Comparison of ENCODE assay signal across 15 cellular contexts in the genomic region with DNA sequence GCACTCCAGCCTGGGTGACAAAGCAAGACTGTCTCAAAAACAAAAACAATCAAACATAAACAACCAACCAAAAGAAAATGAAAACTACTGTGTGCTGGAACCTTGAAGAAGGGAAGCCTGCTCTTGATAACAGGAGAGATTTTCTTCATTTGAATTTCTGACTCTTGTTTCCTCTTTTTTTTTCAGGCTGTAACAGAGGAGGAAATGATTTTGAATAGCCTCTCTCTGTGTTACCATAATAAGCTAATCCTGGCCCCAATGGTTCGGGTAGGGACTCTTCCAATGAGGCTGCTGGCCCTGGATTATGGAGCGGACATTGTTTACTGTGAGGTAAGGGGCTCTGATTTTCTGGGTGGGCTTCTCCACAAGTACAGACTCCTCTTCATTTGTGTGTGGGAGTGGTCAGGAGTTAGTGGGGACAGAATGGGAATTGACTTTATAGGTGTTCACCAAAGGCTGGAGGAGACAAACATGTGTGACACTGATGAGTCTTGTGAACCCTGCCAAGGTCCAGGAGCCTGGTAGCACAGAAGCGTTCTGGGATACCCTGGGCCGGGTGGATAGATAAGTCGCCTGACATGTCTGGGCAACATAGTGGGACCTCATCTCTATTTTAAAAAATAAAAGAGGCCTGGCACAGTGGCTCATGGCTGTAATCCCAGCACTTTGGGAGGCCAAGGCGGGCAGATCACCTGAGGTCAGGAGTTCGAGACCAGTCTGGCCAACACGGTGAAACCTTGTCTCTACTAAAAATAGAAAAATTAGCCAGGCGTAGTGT. TPM values are rescaled to one million over a fixed set of nuclear protein-coding genes. Genes with fewer than 3 reads are reported as not detected.
DNase-seq lines count a peak whose midpoint lies in the region; ATAC-seq, FAIRE-seq and TF ChIP-seq lines count a peak whose summit lies in the region.
"Had no signal": no experiment of that assay in that cellular context is flagged by ENCODE, and none has a peak within 500 bp of the region (broad histone marks: within the 10 kb centered on the region; RNA-seq: fewer than 3 reads in every experiment).

No MANE protein-coding gene starts in this region.

- in situ Hi-C loops in GM12878 (cut with MboI), result no loop called here
- in situ Hi-C loops in mammary epithelial cell (cut with MboI; ENCODE audit: low sequenced_read_pairs in 2 of 2), result no loop called here

- TF ChIP-seq POLR2A in GM12878 (IDR thresholded peaks at IDR 0.05; ENCODE audit: low read depth, low read length), result no peak

- DNase-seq in activated CD8-positive, alpha-beta T cell treated with anti-CD3 and anti-CD28 coated beads, Interleukin-2, amount 10 ng/mL, durations not matched to agents 7 days and 5 days, result no peak
- DNase-seq in activated CD8-positive, alpha-beta T cell treated with anti-CD3 and anti-CD28 coated beads for 36 hours, result no peak
- peak; percentile 21 for DNase-seq in GM12878 (ENCODE audit: low read depth, low spot score)
- no peak for DNase-seq in inferior parietal cortex (ENCODE audit: extremely low spot score)
- DNase-seq in mammary epithelial cell, result no peak
- DNase-seq in activated naive CD4-positive, alpha-beta T cell treated with Interleukin-2 at 50 U/mL for 16 hours, result no peak
- DNase-seq: activated gamma-delta T cell treated with Interleukin-2 at 50 U/mL for 16 hours, DMS153, NCI-H1694 treated with DMSO at 0.1 percent for 48 hours, NCI-H69 had no signal

- intact Hi-C loops in activated CD8-positive, alpha-beta T cell treated with anti-CD3 and anti-CD28 coated beads for 36 hours (cut with micrococcal nuclease), result no loop called here
- intact Hi-C loops in GM12878 (cut with micrococcal nuclease; ENCODE audit: unreplicated experiment), result no loop called here
- intact Hi-C loops in mammary epithelial cell (cut with micrococcal nuclease), result no loop called here

- H3K27me3 ChIP-seq in GM12878 (replicated peaks in 1 of 2; ENCODE audit: control insufficient read depth in 2 of 2, insufficient read depth in 2 of 2, low read length in 1 of 2) (no peaks in the 10 kb centered on the region), skeletal muscle tissue (ENCODE audit: control insufficient read depth in 3 of 3, insufficient read depth in 3 of 3, low read length in 3 of 3) (no peaks in the 10 kb centered on the region), mammary epithelial cell (ENCODE audit: insufficient read depth, low read length) (no peaks in the 10 kb centered on the region)

- SMC1A ChIA-PET in GM12878 (lab: Charles Lee; ENCODE audit: uncharacterized antibody, unreplicated experiment), result interaction anchor here (1.1 to 1.8 kb wide), 4 partner anchors 10 to 68 kb away, joined by 3 to 9 read pairs (median 4); partner anchors contain the start of gene DUS2

- H3K9me3 ChIP-seq in GM12878 (replicated peaks; ENCODE audit: control insufficient read depth, insufficient read depth, low read length), result no peaks in the 10 kb centered on the region
- no peaks in the 10 kb centered on the region for H3K9me3 ChIP-seq in skeletal muscle tissue (ENCODE audit: control insufficient read depth in 3 of 3, low read length in 3 of 3)
- no peaks in the 10 kb centered on the region for H3K9me3 ChIP-seq in mammary epithelial cell (replicated peaks; ENCODE audit: insufficient read depth, low read length)

- peak overlapping the region; percentile 93 for H3K4me2 ChIP-seq in GM12878 (ENCODE audit: control insufficient read depth, insufficient read depth)
- no peak overlapping the region for H3K4me2 ChIP-seq in mammary epithelial cell (ENCODE audit: insufficient read depth, low read depth, low read length)

- 7% methylated on average over 9 of the region's 9 CpGs for WGBS in GM12878 (ENCODE audit: insufficient coverage, insufficient replicate concordance, low lambda C conversion rate, missing lambda C conversion rate)
- WGBS in mammary epithelial cell (ENCODE audit: low coverage, missing lambda C conversion rate), result 93% methylated on average over 8 of the region's 9 CpGs

- H4K20me1 ChIP-seq in GM12878 (ENCODE audit: control insufficient read depth, insufficient read depth) (no peaks in the 10 kb centered on the region), mammary epithelial cell (ENCODE audit: insufficient read depth, low read length) (no peaks in the 10 kb centered on the region)

- TF ChIP-seq EP300 in GM12878 (IDR thresholded peaks at IDR 0.05; ENCODE audit: borderline replicate concordance in 1 of 2, control insufficient read depth in 1 of 2, low read depth in 2 of 2, low read length in 2 of 2), result no peak

- dilution Hi-C loops in mammary epithelial cell (cut with HindIII; ENCODE audit: low sequenced_read_pairs), result no loop called here

- BruUV-seq in GM12878 (replicated peaks; lab: Mats Ljungman, UMichigan) (no TSS peak), mammary epithelial cell (replicated peaks; lab: Mats Ljungman, UMichigan) (no TSS peak)

- POLR2A ChIA-PET in activated CD8-positive, alpha-beta T cell treated with anti-CD3 and anti-CD28 coated beads, Interleukin-2, amount 10 ng/mL, durations not matched to agents 7 days and 5 days (lab: Charles Lee), result interaction anchor here (1.3 kb wide), 1 partner anchor 15 kb away, joined by 5 read pairs; the partner anchor contains the start of genes DDX28 and DUS2
- POLR2A ChIA-PET in activated CD8-positive, alpha-beta T cell treated with anti-CD3 and anti-CD28 coated beads for 36 hours (lab: Charles Lee), result no interaction called here
- POLR2A ChIA-PET in GM12878 (lab: Charles Lee), result interaction anchor here (0.6 to 0.7 kb wide), 3 partner anchors 37 to 527 kb away, joined by 3 to 4 read pairs (median 3); no protein-coding TSS in a partner anchor

- FAIRE-seq in GM12878 (lab: Jason Lieb, UNC), result no peak

- H3K4me1 ChIP-seq in GM12878 (ENCODE audit: control insufficient read depth, insufficient read depth, low read length) (peaks cover 17% of the 10 kb centered on the region), skeletal muscle tissue (ENCODE audit: control insufficient read depth in 3 of 3, insufficient read depth in 3 of 3, low read length in 3 of 3) (peaks cover 4 to 10% (median 6%) of the 10 kb centered on the region in 3 donors), mammary epithelial cell (ENCODE audit: insufficient read depth, low read length) (no peaks in the 10 kb centered on the region)

- H3K27me3 Mint-ChIP-seq in activated CD8-positive, alpha-beta T cell treated with anti-CD3 and anti-CD28 coated beads, Interleukin-2, amount 10 ng/mL, durations not matched to agents 7 days and 5 days (ENCODE audit: low read depth), result no peaks in the 10 kb centered on the region
- H3K27me3 Mint-ChIP-seq in activated CD8-positive, alpha-beta T cell treated with anti-CD3 and anti-CD28 coated beads for 36 hours, result no peaks in the 10 kb centered on the region
- H3K27me3 Mint-ChIP-seq in IgD-negative memory B cell, result no peaks in the 10 kb centered on the region

- H3K4me1 Mint-ChIP-seq in activated CD8-positive, alpha-beta T cell treated with anti-CD3 and anti-CD28 coated beads, Interleukin-2, amount 10 ng/mL, durations not matched to agents 7 days and 5 days (ENCODE audit: low read depth), result peaks cover 32% of the 10 kb centered on the region
- H3K4me1 Mint-ChIP-seq in activated CD8-positive, alpha-beta T cell treated with anti-CD3 and anti-CD28 coated beads for 36 hours (ENCODE audit: low read depth), result peaks cover 13% of the 10 kb centered on the region
- H3K4me1 Mint-ChIP-seq in IgD-negative memory B cell, result peaks cover 29 to 35% (median 31%) of the 10 kb centered on the region in 3 donors

- ATAC-seq in activated CD8-positive, alpha-beta T cell treated with anti-CD3 and anti-CD28 coated beads, Interleukin-2, amount 10 ng/mL, durations not matched to agents 7 days and 5 days, result no peak
- no peak for ATAC-seq in activated CD8-positive, alpha-beta T cell treated with anti-CD3 and anti-CD28 coated beads for 36 hours
- ATAC-seq in GM12878, result peak; percentile 62
- ATAC-seq: left lobe of liver had no signal

- TF ChIP-seq RAD21 in GM12878 (IDR thresholded peaks at IDR 0.05; ENCODE audit: insufficient read depth, low read depth, low read length), result no peak

- no peaks in the 10 kb centered on the region; the same call in 1 of the 2 replicates for H3K79me2 ChIP-seq in GM12878 (ENCODE audit: control insufficient read depth, insufficient read depth, low read length)
- H3K79me2 ChIP-seq in mammary epithelial cell (ENCODE audit: insufficient read depth, low read length), result no peaks in the 10 kb centered on the region

- H3K36me3 ChIP-seq in GM12878 (ENCODE audit: control insufficient read depth in 2 of 2, insufficient read depth in 2 of 2, low read length in 1 of 2) (peaks cover 0 to 1% of the 10 kb centered on the region in 2 experiments; a peak in 3 of 4 replicates), skeletal muscle tissue (ENCODE audit: control insufficient read depth in 3 of 3, insufficient read depth in 3 of 3, low read length in 3 of 3) (no peaks in the 10 kb centered on the region), mammary epithelial cell (ENCODE audit: insufficient read depth, low read length) (peaks cover 5% of the 10 kb centered on the region)

- H2AFZ ChIP-seq in GM12878 (ENCODE audit: control insufficient read depth, low read depth, low read length) (peak overlapping the region; percentile 75), mammary epithelial cell (ENCODE audit: low read depth, low read length) (no peak overlapping the region)

- no peaks in the 10 kb centered on the region for H3K9me3 Mint-ChIP-seq in activated CD8-positive, alpha-beta T cell treated with anti-CD3 and anti-CD28 coated beads, Interleukin-2, amount 10 ng/mL, durations not matched to agents 7 days and 5 days (ENCODE audit: insufficient read depth)
- H3K9me3 Mint-ChIP-seq in activated CD8-positive, alpha-beta T cell treated with anti-CD3 and anti-CD28 coated beads for 36 hours, result no peaks in the 10 kb centered on the region
- no peaks in the 10 kb centered on the region for H3K9me3 Mint-ChIP-seq in IgD-negative memory B cell

- CTCF ChIA-PET in activated CD8-positive, alpha-beta T cell treated with anti-CD3 and anti-CD28 coated beads, Interleukin-2, amount 10 ng/mL, durations not matched to agents 7 days and 5 days (lab: Charles Lee), result interaction anchor here (4.5 kb wide), 1 partner anchor 44 kb away, joined by 30 read pairs; no protein-coding TSS in a partner anchor
- CTCF ChIA-PET in activated CD8-positive, alpha-beta T cell treated with anti-CD3 and anti-CD28 coated beads for 36 hours (lab: Charles Lee), result interaction anchor here (1.6 kb wide), 1 partner anchor 57 kb away, joined by 3 read pairs; no protein-coding TSS in a partner anchor
- CTCF ChIA-PET in GM12878 (lab: Yijun Ruan, JAX), result interaction anchor here (0.6 to 2.3 kb wide), 10 partner anchors 12 to 1810 kb away, joined by 3 to 8 read pairs (median 4); no protein-coding TSS in a partner anchor
- CTCF ChIA-PET in mammary epithelial cell (lab: Charles Lee; ENCODE audit: low non-redundant PET), result no interaction called here

- H3K27ac ChIP-seq in GM12878 (ENCODE audit: control insufficient read depth, insufficient read depth) (peak overlapping the region; percentile 92), skeletal muscle tissue (ENCODE audit: low read depth, low read length) (peak overlapping the region; percentile 52), mammary epithelial cell (ENCODE audit: insufficient read depth, low read depth, low read length) (no peak overlapping the region)

- H3K9ac ChIP-seq in GM12878 (ENCODE audit: control insufficient read depth, insufficient read depth, low read length) (peak overlapping the region; percentile 64), skeletal muscle tissue (ENCODE audit: low read depth in 1 of 3, low read length in 3 of 3) (no peak overlapping the region), mammary epithelial cell (ENCODE audit: insufficient read depth, low read length) (no peak overlapping the region)

- peak overlapping the region; percentile 56; the same call in 1 of the 2 replicates for H3K4me3 ChIP-seq in GM12878
- H3K4me3 ChIP-seq in skeletal muscle tissue (ENCODE audit: low read length in 3 of 3), result no peak overlapping the region
- no peak overlapping the region for H3K4me3 ChIP-seq in mammary epithelial cell (replicated peaks in 1 of 3; ENCODE audit: insufficient read depth in 1 of 3, low read depth in 2 of 3, low read length in 3 of 3)

- peaks cover 26% of the 10 kb centered on the region for H3K36me3 Mint-ChIP-seq in activated CD8-positive, alpha-beta T cell treated with anti-CD3 and anti-CD28 coated beads, Interleukin-2, amount 10 ng/mL, durations not matched to agents 7 days and 5 days (ENCODE audit: low read depth)
- peaks cover 31% of the 10 kb centered on the region for H3K36me3 Mint-ChIP-seq in activated CD8-positive, alpha-beta T cell treated with anti-CD3 and anti-CD28 coated beads for 36 hours (ENCODE audit: low read depth)
- H3K36me3 Mint-ChIP-seq in IgD-negative memory B cell, result peaks cover 2% of the 10 kb centered on the region

- peak overlapping the region; percentile 10 for H3K27ac Mint-ChIP-seq in activated CD8-positive, alpha-beta T cell treated with anti-CD3 and anti-CD28 coated beads, Interleukin-2, amount 10 ng/mL, durations not matched to agents 7 days and 5 days
- H3K27ac Mint-ChIP-seq in activated CD8-positive, alpha-beta T cell treated with anti-CD3 and anti-CD28 coated beads for 36 hours, result no peak overlapping the region
- H3K27ac Mint-ChIP-seq in IgD-negative memory B cell, result peak overlapping the region; percentile 93 to 97 (median 95)

- H3K4me3 Mint-ChIP-seq in activated CD8-positive, alpha-beta T cell treated with anti-CD3 and anti-CD28 coated beads, Interleukin-2, amount 10 ng/mL, durations not matched to agents 7 days and 5 days, result no peak overlapping the region
- no peak overlapping the region for H3K4me3 Mint-ChIP-seq in activated CD8-positive, alpha-beta T cell treated with anti-CD3 and anti-CD28 coated beads for 36 hours
- peak overlapping the region; percentile 94 to 99 (median 98) for H3K4me3 Mint-ChIP-seq in IgD-negative memory B cell

- RAD21 ChIA-PET in GM12878 (lab: Charles Lee; ENCODE audit: unreplicated experiment), result interaction anchor here (0.7 to 1.0 kb wide), 5 partner anchors 28 to 102 kb away, joined by 3 to 4 read pairs (median 3); partner anchors contain the start of gene PSMB10

- no peak for TF ChIP-seq CTCF in activated CD8-positive, alpha-beta T cell treated with anti-CD3 and anti-CD28 coated beads for 36 hours (IDR thresholded peaks at IDR 0.05)
- TF ChIP-seq CTCF in GM12878 (IDR thresholded peaks at IDR 0.05 in 2 of 3, conservative IDR thresholded peaks at IDR 0.05 in 1 of 3; ENCODE audit: control insufficient read depth in 2 of 3, extremely low read depth in 1 of 3, insufficient read depth in 1 of 3, low read depth in 3 of 3, low read length in 3 of 3) (no peak), mammary epithelial cell (conservative IDR thresholded peaks at IDR 0.05 in 1 of 2, IDR thresholded peaks at IDR 0.05 in 1 of 2; ENCODE audit: extremely low read depth in 1 of 2, insufficient read depth in 1 of 2, low read depth in 1 of 2, low read length in 2 of 2) (no peak)

RNA-seq across cellular contexts. Expression of gene DUS2, which starts 14.9 kb away (rescaled TPM):
- total RNA-seq in activated CD8-positive, alpha-beta T cell treated with anti-CD3 and anti-CD28 coated beads, Interleukin-2, amount 10 ng/mL, durations not matched to agents 7 days and 5 days, result 10 to 100 TPM; 24.1 to 25.2 TPM
- total RNA-seq in activated CD8-positive, alpha-beta T cell treated with anti-CD3 and anti-CD28 coated beads for 36 hours, result 10 to 100 TPM; 34.2 to 35.1 TPM
- 68.3 TPM for polyA plus RNA-seq in IgD-negative memory B cell
- total RNA-seq in GM12878 (2013; cell fraction: nucleolus; rRNA removed), result 38.8 and 41.3 TPM in 2 replicates
- 28.7 and 33.5 TPM in 2 replicates for total RNA-seq in GM12878 (2014; rRNA removed)
- total RNA-seq in GM12878 (2014; rRNA removed; fragmentation: Illumina TruSeq; extraction: Trizol), result 25.8 and 26.4 TPM in 2 replicates
- 25.2 and 28.1 TPM in 2 replicates for total RNA-seq in GM12878 (2021)
- 22.0 TPM for polyA plus RNA-seq in GM12878 (2011; ENCODE audit: low read depth)
- polyA plus RNA-seq in GM12878 (2011; rRNA removed), result 12.4 and 17.9 TPM in 2 replicates
- 24.7 and 29.1 TPM in 2 replicates for polyA plus RNA-seq in GM12878 (2011; cell fraction: cytosol; rRNA removed)
- polyA plus RNA-seq in GM12878 (2011; cell fraction: nucleus; rRNA removed), result 45.5 and 48.1 TPM in 2 replicates
- 23.1 and 24.4 TPM in 2 replicates for polyA plus RNA-seq in GM12878 (2012)
- polyA plus RNA-seq in GM12878 (2014; fragmentation: Illumina TruSeq; extraction: Trizol), result 18.9 and 24.6 TPM in 2 replicates
- polyA plus RNA-seq in GM12878 (2014; fragmentation: Nextera tagmentation; extraction: Ambion mirVana), result 1 to 10 TPM; 4.8 to 7.8 TPM
- polyA plus RNA-seq in GM12878 (2014; rRNA removed), result 21.7 and 23.0 TPM in 2 replicates
- polyA plus RNA-seq in GM12878 (2016; fragmentation: Nextera tagmentation; extraction: Ambion mirVana), result 10 to 100 TPM; 28.9 to 32.3 TPM
- polyA minus RNA-seq in GM12878 (2011; rRNA and poly(A)+ RNA removed), result 23.3 and 26.8 TPM in 2 replicates
- 10.0 TPM in 2 replicates for polyA minus RNA-seq in GM12878 (2011; cell fraction: cytosol; rRNA and poly(A)+ RNA removed)
- polyA minus RNA-seq in GM12878 (2011; cell fraction: nucleus; rRNA and poly(A)+ RNA removed), result 17.7 and 24.9 TPM in 2 replicates
- 15.1 TPM for total RNA-seq in skeletal muscle tissue
- total RNA-seq in mammary epithelial cell, result 10 to 100 TPM; 16.5 to 22.9 TPM
- polyA plus RNA-seq in mammary epithelial cell, result 20.8 TPM
- 4.9 TPM for polyA minus RNA-seq in mammary epithelial cell

RNA-seq across cellular contexts. Expression of gene DDX28, which starts 15.0 kb away (rescaled TPM):
- total RNA-seq in activated CD8-positive, alpha-beta T cell treated with anti-CD3 and anti-CD28 coated beads, Interleukin-2, amount 10 ng/mL, durations not matched to agents 7 days and 5 days, result 10 to 100 TPM; 13.6 to 13.9 TPM
- total RNA-seq in activated CD8-positive, alpha-beta T cell treated with anti-CD3 and anti-CD28 coated beads for 36 hours, result 10 to 100 TPM; 16.6 to 17.3 TPM
- 35.8 TPM for polyA plus RNA-seq in IgD-negative memory B cell
- 13.7 and 15.9 TPM in 2 replicates for total RNA-seq in GM12878 (2013; cell fraction: nucleolus; rRNA removed)
- 20.1 and 24.1 TPM in 2 replicates for total RNA-seq in GM12878 (2014; rRNA removed)
- total RNA-seq in GM12878 (2014; rRNA removed; fragmentation: Illumina TruSeq; extraction: Trizol), result 14.8 and 15.8 TPM in 2 replicates
- 25.4 and 25.5 TPM in 2 replicates for total RNA-seq in GM12878 (2021)
- polyA plus RNA-seq in GM12878 (2011; ENCODE audit: low read depth), result 12.2 TPM
- polyA plus RNA-seq in GM12878 (2011; rRNA removed), result 10.3 and 15.3 TPM in 2 replicates
- 14.2 and 21.8 TPM in 2 replicates for polyA plus RNA-seq in GM12878 (2011; cell fraction: cytosol; rRNA removed)
- 15.9 and 17.2 TPM in 2 replicates for polyA plus RNA-seq in GM12878 (2011; cell fraction: nucleus; rRNA removed)
- polyA plus RNA-seq in GM12878 (2012), result 13.2 and 14.4 TPM in 2 replicates
- 14.3 and 14.5 TPM in 2 replicates for polyA plus RNA-seq in GM12878 (2014; fragmentation: Illumina TruSeq; extraction: Trizol)
- 1 to 10 TPM; 3.6 to 7.2 TPM for polyA plus RNA-seq in GM12878 (2014; fragmentation: Nextera tagmentation; extraction: Ambion mirVana)
- 29.3 and 32.3 TPM in 2 replicates for polyA plus RNA-seq in GM12878 (2014; rRNA removed)
- 10 to 100 TPM; 34.1 to 40.4 TPM for polyA plus RNA-seq in GM12878 (2016; fragmentation: Nextera tagmentation; extraction: Ambion mirVana)
- 12.5 and 19.6 TPM in 2 replicates for polyA minus RNA-seq in GM12878 (2011; rRNA and poly(A)+ RNA removed)
- 3.5 and 6.2 TPM in 2 replicates for polyA minus RNA-seq in GM12878 (2011; cell fraction: cytosol; rRNA and poly(A)+ RNA removed)
- polyA minus RNA-seq in GM12878 (2011; cell fraction: nucleus; rRNA and poly(A)+ RNA removed), result 12.8 and 17.3 TPM in 2 replicates
- total RNA-seq in skeletal muscle tissue, result 14.1 TPM
- total RNA-seq in mammary epithelial cell, result 10 to 100 TPM in 1 of 2 donors, 1 to 10 TPM in 1; 9.7 to 10.1 TPM
- polyA plus RNA-seq in mammary epithelial cell, result 14.6 TPM
- 6.5 TPM for polyA minus RNA-seq in mammary epithelial cell

RNA-seq across cellular contexts. Expression of gene DPEP2NB, which starts 22.3 kb away (rescaled TPM):
- total RNA-seq in activated CD8-positive, alpha-beta T cell treated with anti-CD3 and anti-CD28 coated beads, Interleukin-2, amount 10 ng/mL, durations not matched to agents 7 days and 5 days, result not detected
- not detected for total RNA-seq in activated CD8-positive, alpha-beta T cell treated with anti-CD3 and anti-CD28 coated beads for 36 hours
- not detected for polyA plus RNA-seq in IgD-negative memory B cell
- not detected in 2 replicates for total RNA-seq in GM12878 (2013; cell fraction: nucleolus; rRNA removed)
- not detected in 2 replicates for total RNA-seq in GM12878 (2014; rRNA removed)
- not detected in 2 replicates for total RNA-seq in GM12878 (2014; rRNA removed; fragmentation: Illumina TruSeq; extraction: Trizol)
- not detected in 2 replicates for total RNA-seq in GM12878 (2021)
- not detected for polyA plus RNA-seq in GM12878 (2011; ENCODE audit: low read depth)
- polyA plus RNA-seq in GM12878 (2011; rRNA removed), result not detected in 2 replicates
- polyA plus RNA-seq in GM12878 (2011; cell fraction: cytosol; rRNA removed), result 0.05 TPM in 1 of 2 replicates, not detected in the other
- not detected in 2 replicates for polyA plus RNA-seq in GM12878 (2011; cell fraction: nucleus; rRNA removed)
- polyA plus RNA-seq in GM12878 (2012), result not detected in 2 replicates
- not detected in 2 replicates for polyA plus RNA-seq in GM12878 (2014; fragmentation: Illumina TruSeq; extraction: Trizol)
- not detected for polyA plus RNA-seq in GM12878 (2014; fragmentation: Nextera tagmentation; extraction: Ambion mirVana)
- not detected in 2 replicates for polyA plus RNA-seq in GM12878 (2014; rRNA removed)
- polyA plus RNA-seq in GM12878 (2016; fragmentation: Nextera tagmentation; extraction: Ambion mirVana), result not detected
- polyA minus RNA-seq in GM12878 (2011; rRNA and poly(A)+ RNA removed), result not detected in 2 replicates
- polyA minus RNA-seq in GM12878 (2011; cell fraction: cytosol; rRNA and poly(A)+ RNA removed), result not detected in 2 replicates
- polyA minus RNA-seq in GM12878 (2011; cell fraction: nucleus; rRNA and poly(A)+ RNA removed), result not detected in 2 replicates
- not detected for total RNA-seq in skeletal muscle tissue
- total RNA-seq in mammary epithelial cell, result not detected
- polyA plus RNA-seq in mammary epithelial cell, result not detected
- polyA minus RNA-seq in mammary epithelial cell, result not detected
- total RNA-seq: cardiac septum, left lobe of liver, omental fat pad had no signal

RNA-seq across cellular contexts. Expression of gene DPEP2, which starts 38.7 kb away (rescaled TPM):
- 1 to 10 TPM; 5.6 to 5.9 TPM for total RNA-seq in activated CD8-positive, alpha-beta T cell treated with anti-CD3 and anti-CD28 coated beads, Interleukin-2, amount 10 ng/mL, durations not matched to agents 7 days and 5 days
- 1 to 10 TPM; 2.9 TPM for total RNA-seq in activated CD8-positive, alpha-beta T cell treated with anti-CD3 and anti-CD28 coated beads for 36 hours
- polyA plus RNA-seq in IgD-negative memory B cell, result 45.3 TPM
- total RNA-seq in GM12878 (2013; cell fraction: nucleolus; rRNA removed), result 1.6 and 3.5 TPM in 2 replicates
- 2.8 and 3.4 TPM in 2 replicates for total RNA-seq in GM12878 (2014; rRNA removed)
- 0.78 and 1.0 TPM in 2 replicates for total RNA-seq in GM12878 (2014; rRNA removed; fragmentation: Illumina TruSeq; extraction: Trizol)
- 1.9 and 2.7 TPM in 2 replicates for total RNA-seq in GM12878 (2021)
- 3.9 TPM for polyA plus RNA-seq in GM12878 (2011; ENCODE audit: low read depth)
- 0.04 TPM in 1 of 2 replicates, not detected in the other for polyA plus RNA-seq in GM12878 (2011; rRNA removed)
- polyA plus RNA-seq in GM12878 (2011; cell fraction: cytosol; rRNA removed), result 0.15 TPM in 1 of 2 replicates, not detected in the other
- 0.06 and 0.34 TPM in 2 replicates for polyA plus RNA-seq in GM12878 (2011; cell fraction: nucleus; rRNA removed)
- polyA plus RNA-seq in GM12878 (2012), result 5.0 and 5.8 TPM in 2 replicates
- polyA plus RNA-seq in GM12878 (2014; fragmentation: Illumina TruSeq; extraction: Trizol), result 1.5 and 1.9 TPM in 2 replicates
- polyA plus RNA-seq in GM12878 (2014; fragmentation: Nextera tagmentation; extraction: Ambion mirVana), result 1 to 10 TPM in 1 of 2 experiments, under 1 TPM in 1; 0.74 to 1.1 TPM
- 2.4 and 2.5 TPM in 2 replicates for polyA plus RNA-seq in GM12878 (2014; rRNA removed)
- polyA plus RNA-seq in GM12878 (2016; fragmentation: Nextera tagmentation; extraction: Ambion mirVana), result 1 to 10 TPM; 2.5 to 4.0 TPM
- 2.4 TPM in 1 of 2 replicates, not detected in the other for polyA minus RNA-seq in GM12878 (2011; rRNA and poly(A)+ RNA removed)
- not detected in 2 replicates for polyA minus RNA-seq in GM12878 (2011; cell fraction: cytosol; rRNA and poly(A)+ RNA removed)
- not detected in 2 replicates for polyA minus RNA-seq in GM12878 (2011; cell fraction: nucleus; rRNA and poly(A)+ RNA removed)
- total RNA-seq in skeletal muscle tissue, result 1.0 TPM
- not detected for total RNA-seq in mammary epithelial cell
- polyA plus RNA-seq in mammary epithelial cell, result not detected
- polyA minus RNA-seq in mammary epithelial cell, result not detected

RNA-seq across cellular contexts. Expression of gene NFATC3, which starts 47.2 kb away (rescaled TPM):
- total RNA-seq in activated CD8-positive, alpha-beta T cell treated with anti-CD3 and anti-CD28 coated beads, Interleukin-2, amount 10 ng/mL, durations not matched to agents 7 days and 5 days, result 100 to 1,000 TPM; 166 to 169 TPM
- total RNA-seq in activated CD8-positive, alpha-beta T cell treated with anti-CD3 and anti-CD28 coated beads for 36 hours, result 100 to 1,000 TPM; 102 to 104 TPM
- polyA plus RNA-seq in IgD-negative memory B cell (47.2 TPM), GM12878 (2011; rRNA removed) (31.3 and 34.7 TPM in 2 replicates), GM12878 (2014; fragmentation: Illumina TruSeq; extraction: Trizol) (24.4 and 29.5 TPM in 2 replicates), GM12878 (2014; fragmentation: Nextera tagmentation; extraction: Ambion mirVana) (1 to 10 TPM; 4.2 to 5.5 TPM), GM12878 (2014; rRNA removed) (20.9 and 23.6 TPM in 2 replicates), GM12878 (2016; fragmentation: Nextera tagmentation; extraction: Ambion mirVana) (10 to 100 TPM; 25.4 to 32.2 TPM), mammary epithelial cell (9.9 TPM)
- total RNA-seq in GM12878 (2013; cell fraction: nucleolus; rRNA removed), result 72.1 and 76.3 TPM in 2 replicates
- total RNA-seq in GM12878 (2014; rRNA removed) (25.8 and 27.6 TPM in 2 replicates), GM12878 (2014; rRNA removed; fragmentation: Illumina TruSeq; extraction: Trizol) (21.2 and 23.2 TPM in 2 replicates), GM12878 (2021) (37.6 and 37.8 TPM in 2 replicates), skeletal muscle tissue (29.2 TPM), mammary epithelial cell (10 to 100 TPM; 19.2 to 27.3 TPM)
- 8.0 TPM for polyA plus RNA-seq in GM12878 (2011; ENCODE audit: low read depth)
- polyA plus RNA-seq in GM12878 (2011; cell fraction: cytosol; rRNA removed), result 26.9 and 27.8 TPM in 2 replicates
- polyA plus RNA-seq in GM12878 (2011; cell fraction: nucleus; rRNA removed), result 18.5 and 19.7 TPM in 2 replicates
- 9.8 and 10.5 TPM in 2 replicates for polyA plus RNA-seq in GM12878 (2012)
- polyA minus RNA-seq in GM12878 (2011; rRNA and poly(A)+ RNA removed), result 113 and 115 TPM in 2 replicates
- polyA minus RNA-seq in GM12878 (2011; cell fraction: cytosol; rRNA and poly(A)+ RNA removed), result 29.3 and 32.2 TPM in 2 replicates
- 27.4 and 39.6 TPM in 2 replicates for polyA minus RNA-seq in GM12878 (2011; cell fraction: nucleus; rRNA and poly(A)+ RNA removed)
- 46.6 TPM for polyA minus RNA-seq in mammary epithelial cell

Comparison
In these comparisons a context has a peak if more than half of its experiments do, and no peak if none do; other contexts are left out.
1. H3K4me3 Mint-ChIP-seq: peak in IgD-negative memory B cell (4 of 4); none in activated CD8-positive, alpha-beta T cell treated with anti-CD3 and anti-CD28 coated beads, Interleukin-2, amount 10 ng/mL, durations not matched to agents 7 days and 5 days (single experiment) and activated CD8-positive, alpha-beta T cell treated with anti-CD3 and anti-CD28 coated beads for 36 hours (single experiment).